In genomic region chr1:205983925-205984725, GRCh38 we compare ENCODE assay signal across 1 cellular context.
TF ChIP-seq lines count a peak whose summit lies in the region.

No MANE protein-coding gene starts in this region.

TF ChIP-seq in HepG2, 621 proteins besides CTCF, POLR2A, EP300 and RAD21 (continued from another document and continues in another):
- TF ChIP-seq ZNF710 (CRISPR knock-in tag; IDR thresholded peaks at IDR 0.05; ENCODE audit: borderline replicate concordance) (peak; percentile 29; the same call in 1 of the 2 replicates), ZNF430 (CRISPR knock-in tag; IDR thresholded peaks at IDR 0.05) (no peak), ZNF574 (CRISPR knock-in tag; IDR thresholded peaks at IDR 0.05) (no peak), ZBTB4 (CRISPR knock-in tag; IDR thresholded peaks at IDR 0.05; ENCODE audit: borderline replicate concordance) (no peak), MLXIP (CRISPR knock-in tag; IDR thresholded peaks at IDR 0.05; ENCODE audit: borderline replicate concordance) (no peak), ZMYM4 (CRISPR knock-in tag; IDR thresholded peaks at IDR 0.05) (no peak), ZNF879 (CRISPR knock-in tag; IDR thresholded peaks at IDR 0.05) (no peak), ZNF317 (CRISPR knock-in tag; IDR thresholded peaks at IDR 0.05) (no peak), SATB2 (CRISPR knock-in tag; IDR thresholded peaks at IDR 0.05) (no peak), TRAFD1 (CRISPR knock-in tag; IDR thresholded peaks at IDR 0.05; ENCODE audit: borderline replicate concordance) (no peak), MNT (IDR thresholded peaks at IDR 0.05) (no peak), ARNT2 (CRISPR knock-in tag; IDR thresholded peaks at IDR 0.05; ENCODE audit: low read depth) (peak; percentile 47; the same call in 1 of the 2 replicates), NCOA1 (CRISPR knock-in tag; IDR thresholded peaks at IDR 0.05) (no peak), CEBPG (CRISPR knock-in tag; IDR thresholded peaks at IDR 0.05) (no peak; the same call in 1 of the 2 replicates), ZNF496 (CRISPR knock-in tag; IDR thresholded peaks at IDR 0.05; ENCODE audit: insufficient replicate concordance) (no peak), KLF9 (CRISPR knock-in tag; IDR thresholded peaks at IDR 0.05; ENCODE audit: low read depth) (no peak), RELA (CRISPR knock-in tag; IDR thresholded peaks at IDR 0.05) (no peak), RNF219 (CRISPR knock-in tag; IDR thresholded peaks at IDR 0.05) (no peak), XBP1 (CRISPR knock-in tag; IDR thresholded peaks at IDR 0.05) (no peak), FOXO1 (CRISPR knock-in tag; IDR thresholded peaks at IDR 0.05) (peak; percentile 28; the same call in 1 of the 2 replicates), ESRRA (CRISPR knock-in tag; IDR thresholded peaks at IDR 0.05; ENCODE audit: low read depth) (peak; percentile 85; the same call in 1 of the 2 replicates), ZNF775 (CRISPR knock-in tag; IDR thresholded peaks at IDR 0.05; ENCODE audit: borderline replicate concordance) (no peak), JUN (CRISPR knock-in tag; IDR thresholded peaks at IDR 0.05) (peak; percentile 18; the same call in 1 of the 2 replicates), HINFP (CRISPR knock-in tag; IDR thresholded peaks at IDR 0.05; ENCODE audit: low read depth) (no peak), RCOR2 (CRISPR knock-in tag; IDR thresholded peaks at IDR 0.05) (peak; percentile 18; the same call in 1 of the 2 replicates)
- TF ChIP-seq, protein P1, sequence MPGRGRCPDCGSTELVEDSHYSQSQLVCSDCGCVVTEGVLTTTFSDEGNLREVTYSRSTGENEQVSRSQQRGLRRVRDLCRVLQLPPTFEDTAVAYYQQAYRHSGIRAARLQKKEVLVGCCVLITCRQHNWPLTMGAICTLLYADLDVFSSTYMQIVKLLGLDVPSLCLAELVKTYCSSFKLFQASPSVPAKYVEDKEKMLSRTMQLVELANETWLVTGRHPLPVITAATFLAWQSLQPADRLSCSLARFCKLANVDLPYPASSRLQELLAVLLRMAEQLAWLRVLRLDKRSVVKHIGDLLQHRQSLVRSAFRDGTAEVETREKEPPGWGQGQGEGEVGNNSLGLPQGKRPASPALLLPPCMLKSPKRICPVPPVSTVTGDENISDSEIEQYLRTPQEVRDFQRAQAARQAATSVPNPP (CRISPR knock-in tag; IDR thresholded peaks at IDR 0.05), result no peak
- TF ChIP-seq, protein P2, sequence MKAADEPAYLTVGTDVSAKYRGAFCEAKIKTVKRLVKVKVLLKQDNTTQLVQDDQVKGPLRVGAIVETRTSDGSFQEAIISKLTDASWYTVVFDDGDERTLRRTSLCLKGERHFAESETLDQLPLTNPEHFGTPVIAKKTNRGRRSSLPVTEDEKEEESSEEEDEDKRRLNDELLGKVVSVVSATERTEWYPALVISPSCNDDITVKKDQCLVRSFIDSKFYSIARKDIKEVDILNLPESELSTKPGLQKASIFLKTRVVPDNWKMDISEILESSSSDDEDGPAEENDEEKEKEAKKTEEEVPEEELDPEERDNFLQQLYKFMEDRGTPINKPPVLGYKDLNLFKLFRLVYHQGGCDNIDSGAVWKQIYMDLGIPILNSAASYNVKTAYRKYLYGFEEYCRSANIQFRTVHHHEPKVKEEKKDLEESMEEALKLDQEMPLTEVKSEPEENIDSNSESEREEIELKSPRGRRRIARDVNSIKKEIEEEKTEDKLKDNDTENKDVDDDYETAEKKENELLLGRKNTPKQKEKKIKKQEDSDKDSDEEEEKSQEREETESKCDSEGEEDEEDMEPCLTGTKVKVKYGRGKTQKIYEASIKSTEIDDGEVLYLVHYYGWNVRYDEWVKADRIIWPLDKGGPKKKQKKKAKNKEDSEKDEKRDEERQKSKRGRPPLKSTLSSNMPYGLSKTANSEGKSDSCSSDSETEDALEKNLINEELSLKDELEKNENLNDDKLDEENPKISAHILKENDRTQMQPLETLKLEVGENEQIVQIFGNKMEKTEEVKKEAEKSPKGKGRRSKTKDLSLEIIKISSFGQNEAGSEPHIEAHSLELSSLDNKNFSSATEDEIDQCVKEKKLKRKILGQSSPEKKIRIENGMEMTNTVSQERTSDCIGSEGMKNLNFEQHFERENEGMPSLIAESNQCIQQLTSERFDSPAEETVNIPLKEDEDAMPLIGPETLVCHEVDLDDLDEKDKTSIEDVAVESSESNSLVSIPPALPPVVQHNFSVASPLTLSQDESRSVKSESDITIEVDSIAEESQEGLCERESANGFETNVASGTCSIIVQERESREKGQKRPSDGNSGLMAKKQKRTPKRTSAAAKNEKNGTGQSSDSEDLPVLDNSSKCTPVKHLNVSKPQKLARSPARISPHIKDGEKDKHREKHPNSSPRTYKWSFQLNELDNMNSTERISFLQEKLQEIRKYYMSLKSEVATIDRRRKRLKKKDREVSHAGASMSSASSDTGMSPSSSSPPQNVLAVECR (CRISPR knock-in tag; IDR thresholded peaks at IDR 0.05; ENCODE audit: borderline replicate concordance), result no peak; the same call in 1 of the 2 replicates
